In genomic region chr16:1082266-1082951, GRCh38 we compare ENCODE assay signal across 13 cellular contexts. TPM values are rescaled to one million over a fixed set of nuclear protein-coding genes. Genes with fewer than 3 reads are reported as not detected.
DNase-seq lines count a peak whose midpoint lies in the region; ATAC-seq and TF ChIP-seq lines count a peak whose summit lies in the region.
"Had no signal": no experiment of that assay in that cellular context is flagged by ENCODE, and none has a peak within 500 bp of the region (broad histone marks: within the 10 kb centered on the region; RNA-seq: fewer than 3 reads in every experiment).

No MANE protein-coding gene starts in this region.

- H2BK12ac ChIP-seq in mesenchymal stem cell (ENCODE audit: low read length in 2 of 2) = no peak overlapping the region

- H4K8ac ChIP-seq in mesenchymal stem cell (ENCODE audit: low read length) = no peak overlapping the region

- ATAC-seq in left lung = no peak
- ATAC-seq in naive thymus-derived CD8-positive, alpha-beta T cell = no peak

- H3K14ac ChIP-seq in mesenchymal stem cell (ENCODE audit: low read length in 2 of 2) = no peak overlapping the region

- H3K27ac ChIP-seq in mesenchymal stem cell (ENCODE audit: low read length, poor library complexity, severe bottlenecking) (no peak overlapping the region), left lung (no peak overlapping the region)

- H3K4me3 ChIP-seq in astrocyte of the spinal cord (ENCODE audit: low read depth, low read length) (no peak overlapping the region), mesenchymal stem cell (ENCODE audit: insufficient read depth in 1 of 2, low read depth in 1 of 2, low read length in 2 of 2) (no peak overlapping the region), left lung (no peak overlapping the region)

- no peak overlapping the region for H4K91ac ChIP-seq in mesenchymal stem cell (ENCODE audit: low read length)

- no peaks in the 10 kb centered on the region for H3K79me1 ChIP-seq in mesenchymal stem cell (replicated peaks; ENCODE audit: low read length, poor library complexity, severe bottlenecking)

- H3K27me3 ChIP-seq in mesenchymal stem cell (ENCODE audit: control insufficient read depth in 1 of 2, insufficient read depth in 1 of 2, low read length in 2 of 2) = peaks cover 7 to 38% of the 10 kb centered on the region in 2 experiments
- H3K27me3 ChIP-seq in left lung = peaks cover 0 to 99% of the 10 kb centered on the region in 2 donors

- H3K9ac ChIP-seq in mesenchymal stem cell (ENCODE audit: low read length) = no peak overlapping the region

- CTCF ChIA-PET in Calu3 (lab: Charles Lee) = no interaction called here
- CTCF ChIA-PET in activated CD4-positive, alpha-beta memory T cell treated with anti-CD3 and anti-CD28 coated beads, Interleukin-2, amount 10 ng/mL, durations not matched to agents 7 days and 5 days (lab: Charles Lee) = no interaction called here

- POLR2A ChIA-PET in naive thymus-derived CD8-positive, alpha-beta T cell (lab: Charles Lee) = no interaction called here
- POLR2A ChIA-PET in activated CD4-positive, alpha-beta memory T cell treated with anti-CD3 and anti-CD28 coated beads, Interleukin-2, amount 10 ng/mL, durations not matched to agents 7 days and 5 days (lab: Charles Lee) = no interaction called here

- no peak overlapping the region for H2AFZ ChIP-seq in mesenchymal stem cell (ENCODE audit: low read depth, low read length)

- H2AK5ac ChIP-seq in mesenchymal stem cell (ENCODE audit: low read length, severe bottlenecking) = no peak overlapping the region

- H3K4me1 ChIP-seq in mesenchymal stem cell (ENCODE audit: control insufficient read depth, insufficient read depth, low read depth, low read length) (peaks cover 19% of the 10 kb centered on the region), left lung (no peaks in the 10 kb centered on the region)

- no peak overlapping the region for H2BK120ac ChIP-seq in mesenchymal stem cell (ENCODE audit: low read depth, low read length)

- no peak overlapping the region for H2BK5ac ChIP-seq in mesenchymal stem cell (ENCODE audit: low read depth, low read length, poor library complexity, severe bottlenecking)

- H3K27me3 Mint-ChIP-seq in Calu3 (ENCODE audit: unreplicated experiment) (peaks cover 99% of the 10 kb centered on the region), immature natural killer cell (ENCODE audit: low read depth in 3 of 3) (peaks cover 3 to 9% (median 4%) of the 10 kb centered on the region in 3 donors)
- peaks cover 11 to 66% (median 29%) of the 10 kb centered on the region in 5 donors for H3K27me3 Mint-ChIP-seq in naive thymus-derived CD8-positive, alpha-beta T cell
- H3K27me3 Mint-ChIP-seq in activated CD4-positive, alpha-beta memory T cell treated with anti-CD3 and anti-CD28 coated beads, Interleukin-2, amount 10 ng/mL, durations not matched to agents 7 days and 5 days = no peaks in the 10 kb centered on the region

- H3K4me2 ChIP-seq in mesenchymal stem cell (ENCODE audit: low read length, poor library complexity, severe bottlenecking) = no peak overlapping the region

- H3K4ac ChIP-seq in mesenchymal stem cell (ENCODE audit: low read depth in 1 of 2, low read length in 2 of 2) = no peak overlapping the region

- no TSS peak for BruUV-seq in Calu3 (replicated peaks; lab: Mats Ljungman, UMichigan)

- no peak overlapping the region for H3K4me3 Mint-ChIP-seq in Calu3 (ENCODE audit: low read depth, unreplicated experiment)
- H3K4me3 Mint-ChIP-seq in immature natural killer cell = no peak overlapping the region
- no peak overlapping the region for H3K4me3 Mint-ChIP-seq in naive thymus-derived CD8-positive, alpha-beta T cell
- no peak overlapping the region for H3K4me3 Mint-ChIP-seq in activated CD4-positive, alpha-beta memory T cell treated with anti-CD3 and anti-CD28 coated beads, Interleukin-2, amount 10 ng/mL, durations not matched to agents 7 days and 5 days
- H3K4me3 Mint-ChIP-seq: activated CD4-positive, alpha-beta memory T cell treated with anti-CD3 and anti-CD28 coated beads for 36 hours had no signal

- TF ChIP-seq CTCF in Calu3 (IDR thresholded peaks at IDR 0.05; ENCODE audit: unreplicated experiment) (no peak), astrocyte of the spinal cord (IDR thresholded peaks at IDR 0.05; ENCODE audit: low read depth, low read length) (no peak), left lung (IDR thresholded peaks at IDR 0.05) (no peak)

- H3K9me3 ChIP-seq in mesenchymal stem cell (ENCODE audit: control insufficient read depth, low read length) (peaks cover 16% of the 10 kb centered on the region), left lung (peaks cover 0 to 27% of the 10 kb centered on the region in 2 donors)

- intact Hi-C loops in Calu3 (cut with micrococcal nuclease; ENCODE audit: unreplicated experiment) = no loop called here
- intact Hi-C loops in left lung (cut with DNase I) = no loop called here

- no peak overlapping the region for H3K27ac Mint-ChIP-seq in Calu3 (ENCODE audit: unreplicated experiment)
- no peak overlapping the region for H3K27ac Mint-ChIP-seq in immature natural killer cell
- H3K27ac Mint-ChIP-seq in naive thymus-derived CD8-positive, alpha-beta T cell = no peak overlapping the region
- no peak overlapping the region for H3K27ac Mint-ChIP-seq in activated CD4-positive, alpha-beta memory T cell treated with anti-CD3 and anti-CD28 coated beads, Interleukin-2, amount 10 ng/mL, durations not matched to agents 7 days and 5 days
- H3K27ac Mint-ChIP-seq: activated CD4-positive, alpha-beta memory T cell treated with anti-CD3 and anti-CD28 coated beads for 36 hours had no signal

- H3K9me3 Mint-ChIP-seq in Calu3 (ENCODE audit: low read depth, unreplicated experiment) (peaks cover 7% of the 10 kb centered on the region), immature natural killer cell (peaks cover 0 to 12% (median 7%) of the 10 kb centered on the region in 6 donors)
- H3K9me3 Mint-ChIP-seq in naive thymus-derived CD8-positive, alpha-beta T cell = peaks cover 0 to 31% (median 14%) of the 10 kb centered on the region in 9 donors
- H3K9me3 Mint-ChIP-seq in activated CD4-positive, alpha-beta memory T cell treated with anti-CD3 and anti-CD28 coated beads, Interleukin-2, amount 10 ng/mL, durations not matched to agents 7 days and 5 days = peaks cover 10% of the 10 kb centered on the region

- 57% methylated on average over 21 of the region's 21 CpGs for WGBS in mesenchymal stem cell

- DNase-seq in Calu3 (peak; percentile 46), NCI-H2196 (lab: John Stamatoyannopoulos, UW; ENCODE audit: unreplicated experiment) (peak; percentile 71), astrocyte of the spinal cord (ENCODE audit: low read depth, low spot score) (peak; percentile 3), mesenchymal stem cell (peak; percentile 15), immature natural killer cell (no peak), left lung (no peak)
- no peak for DNase-seq in naive thymus-derived CD8-positive, alpha-beta T cell
- no peak for DNase-seq in activated CD4-positive, alpha-beta memory T cell treated with anti-CD3 and anti-CD28 coated beads, Interleukin-2, amount 10 ng/mL, durations not matched to agents 7 days and 5 days
- DNase-seq: activated CD4-positive, alpha-beta memory T cell treated with anti-CD3 and anti-CD28 coated beads for 36 hours; activated naive CD4-positive, alpha-beta T cell; caudate nucleus; erythroblast; T-helper 2 cell had no signal

- in situ Hi-C loops in astrocyte of the spinal cord (cut with HindIII; ENCODE audit: low sequenced_read_pairs) = no loop called here

- H3K36me3 Mint-ChIP-seq in Calu3 (ENCODE audit: insufficient read depth, unreplicated experiment) (peaks cover 3% of the 10 kb centered on the region), immature natural killer cell (peaks cover 0 to 3% (median 0%) of the 10 kb centered on the region in 3 donors)
- peaks cover 6 to 11% (median 10%) of the 10 kb centered on the region in 3 donors for H3K36me3 Mint-ChIP-seq in naive thymus-derived CD8-positive, alpha-beta T cell
- no peaks in the 10 kb centered on the region for H3K36me3 Mint-ChIP-seq in activated CD4-positive, alpha-beta memory T cell treated with anti-CD3 and anti-CD28 coated beads, Interleukin-2, amount 10 ng/mL, durations not matched to agents 7 days and 5 days (ENCODE audit: low read depth)

- H3K18ac ChIP-seq in mesenchymal stem cell (ENCODE audit: low read depth in 1 of 2, low read length in 2 of 2) = no peak overlapping the region

- H3K36me3 ChIP-seq in mesenchymal stem cell (ENCODE audit: control insufficient read depth in 1 of 2, insufficient read depth in 2 of 2, low read depth in 1 of 2, low read length in 2 of 2) (peaks cover 0 to 3% of the 10 kb centered on the region in 2 experiments), left lung (no peaks in the 10 kb centered on the region)

- H2BK15ac ChIP-seq in mesenchymal stem cell (ENCODE audit: low read depth, poor library complexity, severe bottlenecking) = no peak overlapping the region

- peaks cover 29% of the 10 kb centered on the region for H3K4me1 Mint-ChIP-seq in Calu3 (ENCODE audit: low read depth, unreplicated experiment)
- no peaks in the 10 kb centered on the region for H3K4me1 Mint-ChIP-seq in immature natural killer cell
- H3K4me1 Mint-ChIP-seq in naive thymus-derived CD8-positive, alpha-beta T cell = no peaks in the 10 kb centered on the region
- H3K4me1 Mint-ChIP-seq in activated CD4-positive, alpha-beta memory T cell treated with anti-CD3 and anti-CD28 coated beads, Interleukin-2, amount 10 ng/mL, durations not matched to agents 7 days and 5 days = no peaks in the 10 kb centered on the region

- no peak overlapping the region for H3K23ac ChIP-seq in mesenchymal stem cell (ENCODE audit: low read length in 2 of 2)

RNA-seq across cellular contexts. Expression of gene SSTR5, which starts 9.9 kb away (rescaled TPM):
- total RNA-seq in Calu3 (2022) (not detected in 2 replicates), left lung (not detected)
- polyA plus RNA-seq in mesenchymal stem cell (2013, experiment 1 of 2) = not detected
- not detected for polyA plus RNA-seq in mesenchymal stem cell (2013, experiment 2 of 2)
- not detected for polyA plus RNA-seq in immature natural killer cell
- total RNA-seq in naive thymus-derived CD8-positive, alpha-beta T cell = not detected
- not detected for polyA plus RNA-seq in naive thymus-derived CD8-positive, alpha-beta T cell
- not detected for total RNA-seq in activated CD4-positive, alpha-beta memory T cell treated with anti-CD3 and anti-CD28 coated beads, Interleukin-2, amount 10 ng/mL, durations not matched to agents 7 days and 5 days
- total RNA-seq: activated CD4-positive, alpha-beta memory T cell treated with anti-CD3 and anti-CD28 coated beads for 36 hours had no signal

RNA-seq across cellular contexts. Expression of gene C1QTNF8, which starts 13.6 kb away (rescaled TPM):
- total RNA-seq in Calu3 (2022) (not detected in 2 replicates), left lung (not detected)
- not detected for polyA plus RNA-seq in mesenchymal stem cell (2013, experiment 1 of 2)
- polyA plus RNA-seq in mesenchymal stem cell (2013, experiment 2 of 2) = not detected
- not detected for polyA plus RNA-seq in immature natural killer cell
- not detected for total RNA-seq in naive thymus-derived CD8-positive, alpha-beta T cell
- not detected for polyA plus RNA-seq in naive thymus-derived CD8-positive, alpha-beta T cell
- not detected for total RNA-seq in activated CD4-positive, alpha-beta memory T cell treated with anti-CD3 and anti-CD28 coated beads, Interleukin-2, amount 10 ng/mL, durations not matched to agents 7 days and 5 days
- total RNA-seq: activated CD4-positive, alpha-beta memory T cell treated with anti-CD3 and anti-CD28 coated beads for 36 hours had no signal

Comparison
In these comparisons a context has a peak if more than half of its experiments do, and no peak if none do; other contexts are left out.
1. DNase-seq: peak in Calu3 (single experiment), NCI-H2196 (single experiment), astrocyte of the spinal cord (single experiment) and mesenchymal stem cell (single experiment); none in immature natural killer cell (0 of 3), left lung (0 of 2), naive thymus-derived CD8-positive, alpha-beta T cell (0 of 10) and activated CD4-positive, alpha-beta memory T cell treated with anti-CD3 and anti-CD28 coated beads, Interleukin-2, amount 10 ng/mL, durations not matched to agents 7 days and 5 days (single experiment).